ENCODE assay signal across 1 cellular context in genomic region chr7:77696643-77697534, GRCh38.
A peak's percentile ranks its signal among the peaks of the same experiment; 100 is the strongest.
TF ChIP-seq lines count a peak whose summit lies in the region.

No MANE protein-coding gene starts in this region.

TF ChIP-seq in HEK293, 187 proteins besides CTCF, POLR2A, EP300 and RAD21 (continued from another document and continues in another):
- TF ChIP-seq ZBTB7A (tag by site-specific recombination; IDR thresholded peaks at IDR 0.05; ENCODE audit: low read depth) (no peak), RBAK (tag by site-specific recombination; IDR thresholded peaks at IDR 0.05) (no peak), ZNF529 (tag by site-specific recombination; IDR thresholded peaks at IDR 0.05; ENCODE audit: insufficient replicate concordance) (no peak), KLF8 (tag by site-specific recombination; IDR thresholded peaks at IDR 0.05) (no peak), MZF1 (tag by site-specific recombination; IDR thresholded peaks at IDR 0.05; ENCODE audit: borderline replicate concordance) (no peak), GLIS2 (tag by site-specific recombination; IDR thresholded peaks at IDR 0.05) (peak; percentile 86), ZBTB21 (tag by site-specific recombination; IDR thresholded peaks at IDR 0.05) (no peak), ZNF394 (tag by site-specific recombination; IDR thresholded peaks at IDR 0.05; ENCODE audit: borderline replicate concordance) (no peak; the same call in 1 of the 2 replicates), ZBTB20 (tag by site-specific recombination; IDR thresholded peaks at IDR 0.05) (peak; percentile 35; the same call in 1 of the 2 replicates), PRDM10 (tag by site-specific recombination; IDR thresholded peaks at IDR 0.05) (peak; percentile 91), ZFP69B (tag by site-specific recombination; IDR thresholded peaks at IDR 0.05) (peak; percentile 34; the same call in 1 of the 2 replicates), REST (tag by site-specific recombination; IDR thresholded peaks at IDR 0.05) (no peak), ZNF18 (tag by site-specific recombination; IDR thresholded peaks at IDR 0.05) (no peak), ZNF335 (tag by site-specific recombination; conservative IDR thresholded peaks at IDR 0.05) (peak; percentile 59), ZNF214 (tag by site-specific recombination; IDR thresholded peaks at IDR 0.05; ENCODE audit: borderline replicate concordance) (no peak), OSR2 (tag by site-specific recombination; IDR thresholded peaks at IDR 0.05) (no peak), SALL2 (tag by site-specific recombination; IDR thresholded peaks at IDR 0.05; ENCODE audit: borderline replicate concordance) (no peak), ZNF354C (tag by site-specific recombination; IDR thresholded peaks at IDR 0.05; ENCODE audit: borderline replicate concordance, low read depth) (no peak), ZNF792 (tag by site-specific recombination; IDR thresholded peaks at IDR 0.05) (no peak), ZBTB49 (tag by site-specific recombination; IDR thresholded peaks at IDR 0.05; ENCODE audit: low read depth) (no peak), ZNF133 (tag by site-specific recombination; IDR thresholded peaks at IDR 0.05) (no peak), ZNF138 (tag by site-specific recombination; IDR thresholded peaks at IDR 0.05; ENCODE audit: borderline replicate concordance) (no peak), ZSCAN18 (tag by site-specific recombination; IDR thresholded peaks at IDR 0.05) (no peak), YY1 (tag by site-specific recombination; IDR thresholded peaks at IDR 0.05) (peak; percentile 10; the same call in 1 of the 2 replicates), ZNF555 (tag by site-specific recombination; conservative IDR thresholded peaks at IDR 0.05) (no peak), GLI4 (tag by site-specific recombination; IDR thresholded peaks at IDR 0.05) (no peak), ZNF660 (tag by site-specific recombination; IDR thresholded peaks at IDR 0.05) (peak; percentile 98), ZNF626 (tag by site-specific recombination; IDR thresholded peaks at IDR 0.05) (no peak), SP3 (tag by site-specific recombination; IDR thresholded peaks at IDR 0.05) (no peak), REPIN1 (tag by site-specific recombination; IDR thresholded peaks at IDR 0.05; ENCODE audit: low read depth) (no peak), GFI1B (tag by site-specific recombination; IDR thresholded peaks at IDR 0.05) (no peak), ZNF785 (tag by site-specific recombination; IDR thresholded peaks at IDR 0.05) (no peak), ZNF830 (tag by site-specific recombination; IDR thresholded peaks at IDR 0.05; ENCODE audit: low read depth) (no peak), GLI2 (tag by site-specific recombination; IDR thresholded peaks at IDR 0.05; ENCODE audit: borderline replicate concordance, low read depth) (no peak; the same call in 1 of the 2 replicates), ZNF473 (tag by site-specific recombination; IDR thresholded peaks at IDR 0.05) (no peak), ZNF596 (tag by site-specific recombination; IDR thresholded peaks at IDR 0.05) (no peak), ZNF112 (tag by site-specific recombination; IDR thresholded peaks at IDR 0.05) (no peak), ZNF623 (tag by site-specific recombination; IDR thresholded peaks at IDR 0.05) (no peak), ZNF140 (tag by site-specific recombination; IDR thresholded peaks at IDR 0.05) (no peak), TCF7L2 (IDR thresholded peaks at IDR 0.05; ENCODE audit: borderline replicate concordance, low read depth, low read length) (no peak), ZNF416 (tag by site-specific recombination; IDR thresholded peaks at IDR 0.05) (no peak), ZNF433 (tag by site-specific recombination; IDR thresholded peaks at IDR 0.05; ENCODE audit: low read depth) (no peak), SETDB1 (IDR thresholded peaks at IDR 0.05; ENCODE audit: insufficient read length, low read length) (no peak), ZBTB8A (tag by site-specific recombination; IDR thresholded peaks at IDR 0.05) (peak; percentile 52), ZNF776 (tag by site-specific recombination; IDR thresholded peaks at IDR 0.05; ENCODE audit: borderline replicate concordance) (no peak), ZNF549 (tag by site-specific recombination; IDR thresholded peaks at IDR 0.05) (no peak), GLIS1 (tag by site-specific recombination; IDR thresholded peaks at IDR 0.05) (peak; percentile 61)
- TF ChIP-seq, protein P1, sequence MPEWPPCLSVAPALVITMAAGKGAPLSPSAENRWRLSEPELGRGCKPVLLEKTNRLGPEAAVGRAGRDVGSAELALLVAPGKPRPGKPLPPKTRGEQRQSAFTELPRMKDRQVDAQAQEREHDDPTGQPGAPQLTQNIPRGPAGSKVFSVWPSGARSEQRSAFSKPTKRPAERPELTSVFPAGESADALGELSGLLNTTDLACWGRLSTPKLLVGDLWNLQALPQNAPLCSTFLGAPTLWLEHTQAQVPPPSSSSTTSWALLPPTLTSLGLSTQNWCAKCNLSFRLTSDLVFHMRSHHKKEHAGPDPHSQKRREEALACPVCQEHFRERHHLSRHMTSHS (tag by site-specific recombination; IDR thresholded peaks at IDR 0.05) = no peak
- TF ChIP-seq, protein P2, sequence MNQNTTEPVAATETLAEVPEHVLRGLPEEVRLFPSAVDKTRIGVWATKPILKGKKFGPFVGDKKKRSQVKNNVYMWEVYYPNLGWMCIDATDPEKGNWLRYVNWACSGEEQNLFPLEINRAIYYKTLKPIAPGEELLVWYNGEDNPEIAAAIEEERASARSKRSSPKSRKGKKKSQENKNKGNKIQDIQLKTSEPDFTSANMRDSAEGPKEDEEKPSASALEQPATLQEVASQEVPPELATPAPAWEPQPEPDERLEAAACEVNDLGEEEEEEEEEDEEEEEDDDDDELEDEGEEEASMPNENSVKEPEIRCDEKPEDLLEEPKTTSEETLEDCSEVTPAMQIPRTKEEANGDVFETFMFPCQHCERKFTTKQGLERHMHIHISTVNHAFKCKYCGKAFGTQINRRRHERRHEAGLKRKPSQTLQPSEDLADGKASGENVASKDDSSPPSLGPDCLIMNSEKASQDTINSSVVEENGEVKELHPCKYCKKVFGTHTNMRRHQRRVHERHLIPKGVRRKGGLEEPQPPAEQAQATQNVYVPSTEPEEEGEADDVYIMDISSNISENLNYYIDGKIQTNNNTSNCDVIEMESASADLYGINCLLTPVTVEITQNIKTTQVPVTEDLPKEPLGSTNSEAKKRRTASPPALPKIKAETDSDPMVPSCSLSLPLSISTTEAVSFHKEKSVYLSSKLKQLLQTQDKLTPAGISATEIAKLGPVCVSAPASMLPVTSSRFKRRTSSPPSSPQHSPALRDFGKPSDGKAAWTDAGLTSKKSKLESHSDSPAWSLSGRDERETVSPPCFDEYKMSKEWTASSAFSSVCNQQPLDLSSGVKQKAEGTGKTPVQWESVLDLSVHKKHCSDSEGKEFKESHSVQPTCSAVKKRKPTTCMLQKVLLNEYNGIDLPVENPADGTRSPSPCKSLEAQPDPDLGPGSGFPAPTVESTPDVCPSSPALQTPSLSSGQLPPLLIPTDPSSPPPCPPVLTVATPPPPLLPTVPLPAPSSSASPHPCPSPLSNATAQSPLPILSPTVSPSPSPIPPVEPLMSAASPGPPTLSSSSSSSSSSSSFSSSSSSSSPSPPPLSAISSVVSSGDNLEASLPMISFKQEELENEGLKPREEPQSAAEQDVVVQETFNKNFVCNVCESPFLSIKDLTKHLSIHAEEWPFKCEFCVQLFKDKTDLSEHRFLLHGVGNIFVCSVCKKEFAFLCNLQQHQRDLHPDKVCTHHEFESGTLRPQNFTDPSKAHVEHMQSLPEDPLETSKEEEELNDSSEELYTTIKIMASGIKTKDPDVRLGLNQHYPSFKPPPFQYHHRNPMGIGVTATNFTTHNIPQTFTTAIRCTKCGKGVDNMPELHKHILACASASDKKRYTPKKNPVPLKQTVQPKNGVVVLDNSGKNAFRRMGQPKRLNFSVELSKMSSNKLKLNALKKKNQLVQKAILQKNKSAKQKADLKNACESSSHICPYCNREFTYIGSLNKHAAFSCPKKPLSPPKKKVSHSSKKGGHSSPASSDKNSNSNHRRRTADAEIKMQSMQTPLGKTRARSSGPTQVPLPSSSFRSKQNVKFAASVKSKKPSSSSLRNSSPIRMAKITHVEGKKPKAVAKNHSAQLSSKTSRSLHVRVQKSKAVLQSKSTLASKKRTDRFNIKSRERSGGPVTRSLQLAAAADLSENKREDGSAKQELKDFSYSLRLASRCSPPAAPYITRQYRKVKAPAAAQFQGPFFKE (tag by site-specific recombination; IDR thresholded peaks at IDR 0.05; ENCODE audit: borderline replicate concordance) = no peak
